ENCODE assay signal across 17 cellular contexts in genomic region chr22:27242917-27243589, GRCh38.
A peak's percentile ranks its signal among the peaks of the same experiment; 100 is the strongest.
DNase-seq lines count a peak whose midpoint lies in the region; ATAC-seq, FAIRE-seq and TF ChIP-seq lines count a peak whose summit lies in the region.
"Had no signal": no experiment of that assay in that cellular context is flagged by ENCODE, and none has a peak within 500 bp of the region (broad histone marks: within the 10 kb centered on the region; RNA-seq: fewer than 3 reads in every experiment).

No MANE protein-coding gene starts in this region.

- no peaks in the 10 kb centered on the region for H3K79me1 ChIP-seq in H9 (ENCODE audit: insufficient read depth, low read depth, low read length, poor library complexity, severe bottlenecking)

- H2AFZ ChIP-seq in HepG2 (ENCODE audit: low read length): no peak overlapping the region
- H2AFZ ChIP-seq in hepatocyte: no peak overlapping the region
- H2AFZ ChIP-seq in H9 (ENCODE audit: low read length): no peak overlapping the region

- no peak overlapping the region for H3K18ac ChIP-seq in H9 (ENCODE audit: insufficient read length, low read depth, low read length)

- no peak overlapping the region for H3K9ac ChIP-seq in HepG2 (ENCODE audit: insufficient read depth, low read depth, low read length)
- H3K9ac ChIP-seq in H9 (ENCODE audit: extremely low read depth, insufficient read length, low read length): no peak overlapping the region
- H3K9ac ChIP-seq: BLaER1 treated with 17β-estradiol and CSF1 and Interleukin-3, amounts not matched to agents 10 nM and 100 nM had no signal

- TF ChIP-seq RAD21 in HepG2 (CRISPR knock-in tag; IDR thresholded peaks at IDR 0.05): no peak

- 14% methylated on average over 10 of the region's 12 CpGs for WGBS in HepG2 (ENCODE audit: low lambda C conversion rate)
- WGBS in right lobe of liver (ENCODE audit: insufficient coverage, low coverage, low lambda C conversion rate, missing lambda C conversion rate): 44% methylated on average over 12 of the region's 12 CpGs
- whole genome bisulfite sequencing in hepatocyte (ENCODE audit: low lambda C conversion rate, missing lambda C conversion rate): 47% methylated on average over 12 of the region's 12 CpGs
- no CpG with 5 or more reads among the region's 12 CpGs for WGBS in H9 (ENCODE audit: extremely low coverage, insufficient read length, low lambda C conversion rate)

- H3K27ac ChIP-seq in HepG2 (ENCODE audit: extremely low read length, insufficient read depth, low read length) (no peak overlapping the region), right lobe of liver (no peak overlapping the region), hepatocyte (peak overlapping the region; percentile 91), H9 (ENCODE audit: insufficient read length, low read depth, low read length) (no peak overlapping the region)
- H3K27ac ChIP-seq: BLaER1 treated with 17β-estradiol and CSF1 and Interleukin-3, amounts not matched to agents 10 nM and 100 nM; HL-60 had no signal

- CTCF ChIA-PET in HepG2 (lab: Yijun Ruan, JAX; ENCODE audit: low intra/inter-chr PET ratio, low total read pairs): no interaction called here

- peak overlapping the region; percentile 84 for H3K27ac Mint-ChIP-seq in osteocyte (ENCODE audit: unreplicated experiment)
- peak overlapping the region in 1 of 3 experiments; percentile 34; a peak in 2 of 7 replicates for H3K27ac Mint-ChIP-seq in H9

- FAIRE-seq in HepG2 (lab: Jason Lieb, UNC): no peak
- FAIRE-seq: H54, K562 had no signal

- H3K36me3 ChIP-seq in HepG2 (replicated peaks in 1 of 2; ENCODE audit: control insufficient read depth in 1 of 2, insufficient read depth in 2 of 2, low read length in 2 of 2) (no peaks in the 10 kb centered on the region), right lobe of liver (no peaks in the 10 kb centered on the region), hepatocyte (replicated peaks; ENCODE audit: insufficient read depth, low read depth) (no peaks in the 10 kb centered on the region)
- H3K36me3 ChIP-seq: BLaER1 treated with 17β-estradiol and CSF1 and Interleukin-3, amounts not matched to agents 10 nM and 100 nM had no signal

- H4K91ac ChIP-seq in H9 (ENCODE audit: insufficient read length, low read depth, low read length): no peak overlapping the region

- H3K27me3 ChIP-seq in HepG2 (ENCODE audit: control insufficient read depth in 1 of 2, insufficient read depth in 2 of 2, low read length in 2 of 2): peaks cover 0 to 4% of the 10 kb centered on the region in 2 experiments; a peak in 1 of 5 replicates
- no peaks in the 10 kb centered on the region for H3K27me3 ChIP-seq in right lobe of liver
- H3K27me3 ChIP-seq in hepatocyte: no peaks in the 10 kb centered on the region
- no peaks in the 10 kb centered on the region for H3K27me3 ChIP-seq in H9 (ENCODE audit: insufficient read depth, low read length)
- H3K27me3 ChIP-seq: BLaER1 treated with 17β-estradiol and CSF1 and Interleukin-3, amounts not matched to agents 10 nM and 100 nM had no signal

- in situ Hi-C loops in HepG2 (cut with HindIII; ENCODE audit: extremely low pct_ligation_motif_present, low pct_unique_long_range_greater_than_20kb): no loop called here

- POLR2A ChIA-PET in HepG2 (lab: Yijun Ruan, JAX): no interaction called here

- no peak overlapping the region for H3T11ph ChIP-seq in H9 (ENCODE audit: low read length)

- H3K4me1 ChIP-seq in HepG2 (ENCODE audit: insufficient read depth, low read length): no peaks in the 10 kb centered on the region
- no peaks in the 10 kb centered on the region for H3K4me1 ChIP-seq in right lobe of liver
- H3K4me1 ChIP-seq in hepatocyte (ENCODE audit: insufficient read depth): peaks cover 27% of the 10 kb centered on the region
- H3K4me1 ChIP-seq in H9 (ENCODE audit: insufficient read depth, low read length): peaks cover under 1% of the 10 kb centered on the region; the same call in 1 of the 2 replicates

- H3K36me3 Mint-ChIP-seq in osteocyte (ENCODE audit: unreplicated experiment) (no peaks in the 10 kb centered on the region), H9 (ENCODE audit: insufficient read depth in 1 of 3, low read depth in 3 of 3) (no peaks in the 10 kb centered on the region)

- no peak overlapping the region for H3K4me3 ChIP-seq in HepG2 (replicated peaks in 1 of 3; ENCODE audit: insufficient read depth in 1 of 3, low read depth in 2 of 3, low read length in 3 of 3)
- H3K4me3 ChIP-seq in right lobe of liver: no peak overlapping the region
- H3K4me3 ChIP-seq in hepatocyte: no peak overlapping the region
- H3K4me3 ChIP-seq: BLaER1 treated with 17β-estradiol and CSF1 and Interleukin-3, amounts not matched to agents 10 nM and 100 nM; K562 had no signal

- H2BK5ac ChIP-seq in H9 (ENCODE audit: insufficient read length, low read length): no peak overlapping the region

- no peak overlapping the region for H2BK20ac ChIP-seq in H9 (ENCODE audit: low read depth, low read length, poor library complexity, severe bottlenecking)

- no peaks in the 10 kb centered on the region for H3K9me2 ChIP-seq in hepatocyte (replicated peaks; ENCODE audit: insufficient read depth)

- ATAC-seq in HepG2 (peak; percentile 53; the same call in 2 of the 3 replicates), right lobe of liver (no peak), HG03469 (IDR thresholded peaks at IDR 0.05; ENCODE audit: unreplicated experiment) (no peak), HG03520 (IDR thresholded peaks at IDR 0.05; ENCODE audit: unreplicated experiment) (no peak)
- ATAC-seq: K562 had no signal

- no TSS peak for BruUV-seq in HepG2 (replicated peaks; lab: Mats Ljungman, UMichigan)

- H3K9me3 ChIP-seq in HepG2 (ENCODE audit: low read length): peaks cover 8% of the 10 kb centered on the region; the same call in 1 of the 2 replicates
- H3K9me3 ChIP-seq in right lobe of liver: no peaks in the 10 kb centered on the region
- no peaks in the 10 kb centered on the region for H3K9me3 ChIP-seq in hepatocyte (ENCODE audit: low read depth)
- H3K9me3 ChIP-seq in H9 (ENCODE audit: control insufficient read depth, low read depth, low read length): no peaks in the 10 kb centered on the region
- H3K9me3 ChIP-seq: BLaER1 treated with 17β-estradiol and CSF1 and Interleukin-3, amounts not matched to agents 10 nM and 100 nM had no signal

- no peaks in the 10 kb centered on the region for H4K20me1 ChIP-seq in HepG2 (ENCODE audit: insufficient read depth, low read length)
- H4K20me1 ChIP-seq in hepatocyte (ENCODE audit: insufficient read depth, poor library complexity, severe bottlenecking): no peaks in the 10 kb centered on the region
- H4K20me1 ChIP-seq in H9 (ENCODE audit: control insufficient read depth, insufficient read depth, insufficient read length): peaks cover 5% of the 10 kb centered on the region

- no peak for DNase-seq in HepG2 (ENCODE audit: low spot score)
- no peak for DNase-seq in right lobe of liver
- DNase-seq in hepatocyte (ENCODE audit: low spot score): peak; percentile 82
- DNase-seq in osteocyte (ENCODE audit: extremely low spot score, unreplicated experiment): no peak
- DNase-seq in activated T-cell treated with anti-CD3 and anti-CD28 coated beads, Interleukin-2, amount 50 U/mL, for 1 hour: no peak
- DNase-seq in H9: no peak
- DNase-seq: 8988T, NCI-H1694, NCI-H2107, NCI-H226, NCI-H526 had no signal

- no peak overlapping the region for H3K56ac ChIP-seq in H9 (ENCODE audit: insufficient read length, low read depth, low read length)

- H3K4me1 Mint-ChIP-seq in osteocyte (ENCODE audit: unreplicated experiment): peaks cover 52% of the 10 kb centered on the region
- peaks cover 6 to 19% of the 10 kb centered on the region in 2 experiments for H3K4me1 Mint-ChIP-seq in H9

- H3K4me2 ChIP-seq in HepG2 (ENCODE audit: low read depth, low read length): no peak overlapping the region
- H3K4me2 ChIP-seq in hepatocyte: no peak overlapping the region
- H3K4me2 ChIP-seq in H9 (ENCODE audit: insufficient read depth, insufficient read length, low read length): no peak overlapping the region
- H3K4me2 ChIP-seq: BLaER1 treated with 17β-estradiol and CSF1 and Interleukin-3, amounts not matched to agents 10 nM and 100 nM had no signal

- H3K4me3 Mint-ChIP-seq in osteocyte (ENCODE audit: unreplicated experiment) (no peak overlapping the region), H9 (no peak overlapping the region)

- no peak overlapping the region for H3K14ac ChIP-seq in H9 (ENCODE audit: insufficient read depth, low read length)

- H4K5ac ChIP-seq in H9 (ENCODE audit: insufficient read length, low read depth, low read length): no peak overlapping the region

- H4K8ac ChIP-seq in H9 (replicated peaks; ENCODE audit: insufficient read length, low read depth, low read length): no peak overlapping the region

- H3K23ac ChIP-seq in H9 (ENCODE audit: insufficient read length, low read depth, low read length): no peak overlapping the region

- H3K4ac ChIP-seq in H9 (ENCODE audit: low read depth, low read length): no peak overlapping the region

- no peak overlapping the region for H2BK120ac ChIP-seq in H9 (ENCODE audit: low read depth, low read length, poor library complexity, severe bottlenecking)

- intact Hi-C loops in HepG2 (cut with micrococcal nuclease; ENCODE audit: unreplicated experiment): no loop called here
- intact Hi-C loops in right lobe of liver (cut with DNase I): no loop called here

- TF ChIP-seq EP300 in HepG2 (IDR thresholded peaks at IDR 0.05; ENCODE audit: low read depth in 2 of 2, low read length in 2 of 2): no peak
- no peak for TF ChIP-seq EP300 in HepG2 (CRISPR knock-in tag; IDR thresholded peaks at IDR 0.05; ENCODE audit: borderline replicate concordance)

- TF ChIP-seq POLR2A in HepG2 (IDR thresholded peaks at IDR 0.05; ENCODE audit: insufficient read depth in 1 of 2, low read depth in 2 of 2, low read length in 2 of 2) (no peak), right lobe of liver (IDR thresholded peaks at IDR 0.05) (no peak)

- no peak overlapping the region for H2AK5ac ChIP-seq in H9 (ENCODE audit: insufficient read length, low read length)

- H2BK12ac ChIP-seq in H9 (ENCODE audit: insufficient read length, low read depth, low read length): no peak overlapping the region

- TF ChIP-seq CTCF in HepG2 (CRISPR knock-in tag; IDR thresholded peaks at IDR 0.05) (no peak), right lobe of liver (IDR thresholded peaks at IDR 0.05) (no peak), hepatocyte (IDR thresholded peaks at IDR 0.05; ENCODE audit: poor library complexity) (no peak), osteocyte (IDR thresholded peaks at IDR 0.05) (no peak), H9 (conservative IDR thresholded peaks at IDR 0.05) (no peak)

- no peaks in the 10 kb centered on the region for H3K23me2 ChIP-seq in H9 (ENCODE audit: insufficient read length, low read depth, low read length, poor library complexity, severe bottlenecking)

- H3K27me3 Mint-ChIP-seq in osteocyte (ENCODE audit: unreplicated experiment) (no peaks in the 10 kb centered on the region), H9 (ENCODE audit: low read depth) (peaks cover 12% of the 10 kb centered on the region)

- H3K9me3 Mint-ChIP-seq in osteocyte (ENCODE audit: unreplicated experiment) (no peaks in the 10 kb centered on the region), H9 (no peaks in the 10 kb centered on the region)

- H2BK15ac ChIP-seq in H9 (ENCODE audit: low read depth, low read length): no peak overlapping the region

- H3K79me2 ChIP-seq in HepG2 (ENCODE audit: insufficient read depth, low read length): no peaks in the 10 kb centered on the region
- H3K79me2 ChIP-seq in hepatocyte: no peaks in the 10 kb centered on the region
- no peaks in the 10 kb centered on the region for H3K79me2 ChIP-seq in H9 (ENCODE audit: insufficient read depth, low read length)
